Comparison of ENCODE assay signal across 23 cellular contexts in the genomic region with DNA sequence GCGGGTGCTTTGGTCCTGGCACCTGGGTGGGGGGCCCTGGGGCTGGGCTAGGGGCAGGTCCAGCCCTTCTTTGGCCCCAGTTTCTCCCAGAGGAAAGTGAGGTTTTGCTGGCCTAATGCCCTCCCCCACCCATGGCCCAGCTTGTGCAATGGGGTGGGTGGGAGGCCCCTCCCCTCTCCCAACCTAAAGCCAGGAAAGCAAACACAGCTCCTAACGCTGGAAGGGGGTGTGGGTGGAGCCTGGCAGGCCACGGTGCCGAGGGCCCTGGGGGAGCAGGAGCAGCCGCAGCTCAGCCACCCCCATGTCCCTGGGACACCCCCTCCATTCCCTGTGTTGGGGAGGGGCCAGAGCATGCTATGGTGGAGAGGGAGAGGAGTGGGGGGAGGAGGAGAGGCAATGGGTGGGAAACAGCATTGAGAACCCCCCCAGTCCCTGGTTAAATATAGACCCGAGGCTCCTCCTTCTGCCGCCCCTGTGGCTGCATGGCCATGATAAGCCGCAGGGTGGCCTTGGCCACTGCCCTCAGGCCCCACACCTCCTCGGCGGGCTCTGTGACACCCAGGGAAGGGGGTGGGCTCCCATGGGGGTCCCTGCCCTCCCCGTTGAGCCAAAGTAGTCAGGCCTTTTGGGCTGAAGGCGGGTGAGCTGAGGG. TPM values are rescaled to one million over a fixed set of nuclear protein-coding genes. Genes with fewer than 3 reads are reported as not detected.
DNase-seq lines count a peak whose midpoint lies in the region; ATAC-seq, FAIRE-seq and TF ChIP-seq lines count a peak whose summit lies in the region.
"Had no signal": no experiment of that assay in that cellular context is flagged by ENCODE, and none has a peak within 500 bp of the region (broad histone marks: within the 10 kb centered on the region; RNA-seq: fewer than 3 reads in every experiment).

No MANE protein-coding gene starts in this region.

- H2AFZ ChIP-seq in smooth muscle cell (ENCODE audit: low read depth), result peak overlapping the region; percentile 8

- intact Hi-C loops in kidney (cut with DNase I), result no loop called here
- intact Hi-C loops in tibial artery (cut with DNase I; ENCODE audit: low total_unique reads), result no loop called here
- intact Hi-C loops in psoas muscle (cut with DNase I), result no loop called here

- H3K9me3 ChIP-seq in HEK293 (ENCODE audit: control insufficient read depth, insufficient read depth, low read depth, low read length), result no peaks in the 10 kb centered on the region
- H3K9me3 ChIP-seq in kidney (ENCODE audit: control insufficient read depth in 1 of 2, low read length in 2 of 2), result no peaks in the 10 kb centered on the region
- H3K9me3 ChIP-seq in smooth muscle cell (replicated peaks; ENCODE audit: low read depth), result no peaks in the 10 kb centered on the region
- no peaks in the 10 kb centered on the region for H3K9me3 ChIP-seq in tibial artery
- H3K9me3 ChIP-seq in psoas muscle, result peaks cover 4% of the 10 kb centered on the region
- H3K9me3 ChIP-seq: esophagus squamous epithelium, prostate gland, transverse colon had no signal

- H3F3A ChIP-seq in smooth muscle cell (ENCODE audit: low read depth), result no peaks in the 10 kb centered on the region

- H3K4me3 ChIP-seq in HEK293 (ENCODE audit: low read depth, low read length) (no peak overlapping the region), kidney (ENCODE audit: low read length in 2 of 2) (no peak overlapping the region), smooth muscle cell (no peak overlapping the region), tibial artery (no peak overlapping the region), psoas muscle (no peak overlapping the region)
- H3K4me3 ChIP-seq: esophagus squamous epithelium, prostate gland, skin epidermis, transverse colon had no signal

- WGBS in smooth muscle cell (ENCODE audit: low lambda C conversion rate), result 52% methylated on average over 10 of the region's 12 CpGs
- 67 to 78% (median 74%) methylated on average over 11 to 12 of the region's 12 CpGs for WGBS in psoas muscle, 3 donors

- no peak overlapping the region for H3K9ac ChIP-seq in kidney (ENCODE audit: low read length in 2 of 2)
- no peak overlapping the region for H3K9ac ChIP-seq in smooth muscle cell (ENCODE audit: low read depth)

- ATAC-seq in psoas muscle, result no peak
- ATAC-seq: activated T-cell treated with anti-CD3 and anti-CD28 coated beads, Interleukin-2, amount 50 U/mL, for 4 hours had no signal

- H3K4me2 ChIP-seq in smooth muscle cell, result no peak overlapping the region

- H3K27ac ChIP-seq in HEK293 (ENCODE audit: extremely low read depth, low read depth, low read length) (no peak overlapping the region), kidney (ENCODE audit: low read depth in 2 of 2, low read length in 2 of 2) (no peak overlapping the region), smooth muscle cell (ENCODE audit: low read depth) (no peak overlapping the region), tibial artery (no peak overlapping the region), psoas muscle (no peak overlapping the region)
- H3K27ac ChIP-seq: prostate gland, skin epidermis had no signal

- H3K27me3 ChIP-seq in smooth muscle cell (ENCODE audit: low read depth) (peaks cover 10% of the 10 kb centered on the region), tibial artery (peaks cover 1 to 61% of the 10 kb centered on the region in 2 donors), psoas muscle (ENCODE audit: insufficient read depth in 3 of 3, low read length in 2 of 3) (peaks cover 0 to 56% (median 18%) of the 10 kb centered on the region in 3 donors)

- H3K4me1 ChIP-seq in HEK293 (ENCODE audit: control insufficient read depth, insufficient read depth, low read length) (0 out of 2 replicates have a peak, but pooled peaks cover 2% of the 10 kb centered on the region), kidney (ENCODE audit: control insufficient read depth in 1 of 2, insufficient read depth in 1 of 2, low read depth in 1 of 2, low read length in 2 of 2) (peaks cover 0 to 5% of the 10 kb centered on the region in 2 donors), smooth muscle cell (ENCODE audit: low read depth) (no peaks in the 10 kb centered on the region), tibial artery (peaks cover 0 to 23% (median 14%) of the 10 kb centered on the region in 4 donors), psoas muscle (peaks cover 6% of the 10 kb centered on the region)
- H3K4me1 ChIP-seq: prostate gland had no signal

- CTCF ChIA-PET in HEK293 (lab: Yijun Ruan, JAX), result interaction anchor here (0.9 kb wide), 1 partner anchor 86 kb away, joined by 4 read pairs; no protein-coding TSS in a partner anchor

- no peak for FAIRE-seq in kidney (lab: Jason Lieb, UNC)

- peak; percentile 78 for DNase-seq in OCI-M1 (lab: John Stamatoyannopoulos, UW)
- DNase-seq in kidney, result peak; percentile 64
- DNase-seq in smooth muscle cell (lab: John Stamatoyannopoulos, UW; ENCODE audit: unreplicated experiment), result no peak
- no peak for DNase-seq in tibial artery
- no peak for DNase-seq in D341Med (ENCODE audit: low spot score)
- no peak for DNase-seq in psoas muscle
- DNase-seq: activated CD4-positive, alpha-beta T cell treated with anti-CD3 and anti-CD28 coated beads for 1 hour; activated naive CD4-positive, alpha-beta T cell treated with anti-CD3 and anti-CD28 coated beads, Interleukin-2, amount 50 U/mL, for 16 hours; activated T-cell treated with anti-CD3 and anti-CD28 coated beads, Interleukin-2, amount 50 U/mL, for 4 hours; aorta; COR-L47; effector CD4-positive, alpha-beta T cell; esophagus squamous epithelium; KG1; midbrain; NCI-H187 treated with DMSO at 0.1 percent for 48 hours; NCI-H226; stimulated activated naive CD4-positive, alpha-beta T cell treated with Interleukin-2 at 50 U/mL for 16 hours; transverse colon had no signal

- H3K79me2 ChIP-seq in smooth muscle cell (ENCODE audit: low read depth), result no peaks in the 10 kb centered on the region

- TF ChIP-seq CTCF in HEK293 (tag by site-specific recombination; IDR thresholded peaks at IDR 0.05) (no peak), kidney (IDR thresholded peaks at IDR 0.05; ENCODE audit: borderline replicate concordance, extremely low read depth, insufficient read depth) (no peak), smooth muscle cell (IDR thresholded peaks at IDR 0.05; ENCODE audit: borderline replicate concordance, insufficient read depth, poor library complexity, severe bottlenecking) (no peak), tibial artery (IDR thresholded peaks at IDR 0.05) (no peak), psoas muscle (IDR thresholded peaks at IDR 0.05) (no peak)

- POLR2A ChIA-PET in HEK293 (lab: Yijun Ruan, JAX), result no interaction called here

- no peaks in the 10 kb centered on the region for H3K36me3 ChIP-seq in HEK293 (ENCODE audit: control insufficient read depth in 2 of 2, insufficient read depth in 1 of 2, low read length in 2 of 2)
- no peaks in the 10 kb centered on the region for H3K36me3 ChIP-seq in kidney (ENCODE audit: control insufficient read depth in 1 of 2, insufficient read depth in 2 of 2, low read length in 2 of 2)
- H3K36me3 ChIP-seq in smooth muscle cell (ENCODE audit: low read depth), result no peaks in the 10 kb centered on the region
- no peaks in the 10 kb centered on the region for H3K36me3 ChIP-seq in tibial artery
- H3K36me3 ChIP-seq in psoas muscle (ENCODE audit: insufficient read depth in 1 of 2, low read depth in 1 of 2), result no peaks in the 10 kb centered on the region
- H3K36me3 ChIP-seq: esophagus squamous epithelium, prostate gland, transverse colon had no signal

- no peaks in the 10 kb centered on the region for H4K20me1 ChIP-seq in smooth muscle cell (ENCODE audit: low read depth)

TF ChIP-seq in HEK293, 187 proteins besides CTCF, POLR2A, EP300 and RAD21 (continues in another document):
- TF ChIP-seq, protein P1, sequence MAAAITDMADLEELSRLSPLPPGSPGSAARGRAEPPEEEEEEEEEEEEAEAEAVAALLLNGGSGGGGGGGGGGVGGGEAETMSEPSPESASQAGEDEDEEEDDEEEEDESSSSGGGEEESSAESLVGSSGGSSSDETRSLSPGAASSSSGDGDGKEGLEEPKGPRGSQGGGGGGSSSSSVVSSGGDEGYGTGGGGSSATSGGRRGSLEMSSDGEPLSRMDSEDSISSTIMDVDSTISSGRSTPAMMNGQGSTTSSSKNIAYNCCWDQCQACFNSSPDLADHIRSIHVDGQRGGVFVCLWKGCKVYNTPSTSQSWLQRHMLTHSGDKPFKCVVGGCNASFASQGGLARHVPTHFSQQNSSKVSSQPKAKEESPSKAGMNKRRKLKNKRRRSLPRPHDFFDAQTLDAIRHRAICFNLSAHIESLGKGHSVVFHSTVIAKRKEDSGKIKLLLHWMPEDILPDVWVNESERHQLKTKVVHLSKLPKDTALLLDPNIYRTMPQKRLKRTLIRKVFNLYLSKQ (tag by site-specific recombination; IDR thresholded peaks at IDR 0.05; ENCODE audit: borderline replicate concordance), result no peak
- TF ChIP-seq ZNF239 (tag by site-specific recombination; IDR thresholded peaks at IDR 0.05) (no peak), KLF1 (tag by site-specific recombination; IDR thresholded peaks at IDR 0.05) (peak; percentile 61; the same call in 1 of the 2 replicates)

RNA-seq across cellular contexts. Expression of a gene that starts 4.7 kb away (rescaled TPM):
- 11.6 TPM for total RNA-seq in kidney
- polyA plus RNA-seq in kidney (ENCODE audit: insufficient read depth, low read depth, low replicate concordance), result 15.6 TPM
- total RNA-seq in smooth muscle cell, result not detected in 2 replicates
- not detected in 2 replicates for polyA plus RNA-seq in smooth muscle cell
- under 1 TPM in 2 of 4 donors, not detected in 2; 0.23 to 0.30 TPM for total RNA-seq in psoas muscle
- polyA plus RNA-seq in psoas muscle, result under 1 TPM in 2 of 3 donors, not detected in 1; 0.12 to 0.33 TPM
- total RNA-seq: activated T-cell treated with anti-CD3 and anti-CD28 coated beads, Interleukin-2, amount 50 U/mL, for 4 hours had no signal

RNA-seq across cellular contexts. Expression of a gene that starts 15.2 kb away (rescaled TPM):
- total RNA-seq in kidney (not detected), smooth muscle cell (not detected in 2 replicates), psoas muscle (not detected)
- polyA plus RNA-seq in kidney (ENCODE audit: insufficient read depth, low read depth, low replicate concordance) (0.82 TPM), smooth muscle cell (not detected in 2 replicates), psoas muscle (not detected)
- total RNA-seq: activated T-cell treated with anti-CD3 and anti-CD28 coated beads, Interleukin-2, amount 50 U/mL, for 4 hours; aorta; Daoy; transverse colon had no signal
- polyA plus RNA-seq: aorta had no signal

RNA-seq across cellular contexts. Expression of a gene that starts 24.1 kb away (rescaled TPM):
- total RNA-seq in kidney (301 TPM), smooth muscle cell (35.7 and 46.5 TPM in 2 replicates), psoas muscle (100 to 1,000 TPM in 1 of 4 donors, 10 to 100 TPM in 3; 25.7 to 146 (median 39.1) TPM)
- polyA plus RNA-seq in kidney (ENCODE audit: insufficient read depth, low read depth, low replicate concordance) (42.9 TPM), smooth muscle cell (57.7 and 76.5 TPM in 2 replicates), psoas muscle (10 to 100 TPM; 32.2 to 97.4 (median 52.3) TPM)

RNA-seq across cellular contexts. Expression of a gene that starts 41.9 kb away (rescaled TPM):
- total RNA-seq in kidney (127 TPM), smooth muscle cell (56.6 and 71.2 TPM in 2 replicates), psoas muscle (10 to 100 TPM; 34.2 to 57.4 (median 40.1) TPM)
- polyA plus RNA-seq in kidney (ENCODE audit: insufficient read depth, low read depth, low replicate concordance) (22.5 TPM), smooth muscle cell (11.3 and 14.4 TPM in 2 replicates), psoas muscle (10 to 100 TPM; 20.2 to 43.8 (median 39.6) TPM)

Comparison
In these comparisons a context has a peak if more than half of its experiments do, and no peak if none do; other contexts are left out.
1. DNase-seq: peak in OCI-M1 (single experiment) and kidney (single experiment); none in smooth muscle cell (single experiment), tibial artery (0 of 2), D341Med (single experiment) and psoas muscle (0 of 2).